In the genomic region with DNA sequence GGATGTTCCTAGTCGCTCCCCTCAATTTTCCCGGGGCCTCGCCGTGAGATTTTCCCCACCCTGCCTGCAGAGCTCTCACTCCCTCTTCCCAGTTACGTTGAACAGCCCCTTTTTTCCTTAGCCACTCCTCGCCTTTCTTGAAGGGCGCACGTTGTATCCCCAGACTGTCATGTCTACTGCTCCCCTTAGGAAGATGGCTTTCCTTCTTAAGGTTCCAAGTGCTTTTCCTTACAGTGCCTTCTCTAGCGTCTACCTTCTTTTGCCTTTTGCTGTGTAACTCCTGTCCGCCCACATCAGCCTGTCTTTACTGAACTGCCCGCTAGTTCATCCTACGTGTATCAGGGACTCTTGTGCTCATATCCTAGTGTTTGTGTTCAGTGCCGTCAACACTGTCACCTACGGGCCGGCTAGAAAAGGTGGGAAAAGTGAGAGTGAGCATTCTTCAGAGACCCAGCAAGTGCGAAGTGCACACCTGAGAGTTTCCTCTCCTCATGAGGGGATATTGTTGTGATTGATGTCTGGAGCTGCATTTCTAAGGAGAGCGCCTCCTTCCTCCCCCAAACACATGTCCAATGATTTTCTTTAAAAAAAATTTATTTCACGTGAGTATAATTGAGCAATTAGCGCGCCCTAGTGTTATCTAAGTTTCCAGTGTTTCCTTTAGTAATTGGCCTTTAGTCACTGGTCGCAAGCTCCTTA, we compare ENCODE assay signal across 8 cellular contexts. TPM values are rescaled to one million over a fixed set of nuclear protein-coding genes. Genes with fewer than 3 reads are reported as not detected.
A peak's percentile ranks its signal among the peaks of the same experiment; 100 is the strongest.
DNase-seq lines count a peak whose midpoint lies in the region; ATAC-seq, FAIRE-seq and TF ChIP-seq lines count a peak whose summit lies in the region.

No MANE protein-coding gene starts in this region.

- no peaks in the 10 kb centered on the region for H3K9me3 ChIP-seq in astrocyte (ENCODE audit: insufficient read depth, low read depth, low read length)

- H3K27me3 Mint-ChIP-seq in astrocyte (ENCODE audit: low read depth, unreplicated experiment): no peaks in the 10 kb centered on the region

- DNase-seq in Daoy (ENCODE audit: low read depth) (peak; percentile 51), HTR-8/SVneo (ENCODE audit: insufficient read length, low spot score) (peak; percentile 38), RWPE1 (ENCODE audit: low spot score) (peak; percentile 68), astrocyte (ENCODE audit: low read depth) (peak; percentile 44), hepatic stellate cell (ENCODE audit: low spot score) (peak; percentile 54), sciatic nerve (ENCODE audit: low spot score) (no peak), hippocampal formation (lab: John Stamatoyannopoulos, UW) (no peak)

- no peaks in the 10 kb centered on the region for H3K27me3 ChIP-seq in astrocyte (ENCODE audit: insufficient read depth, low read length)

- H3K36me3 ChIP-seq in astrocyte (ENCODE audit: insufficient read depth, low read length): peaks cover 12% of the 10 kb centered on the region

- peaks cover 47% of the 10 kb centered on the region for H3K79me2 ChIP-seq in astrocyte (ENCODE audit: insufficient read depth, low read length)

- TF ChIP-seq CTCF in RWPE1 (conservative IDR thresholded peaks at IDR 0.05; ENCODE audit: low read depth) (peak; percentile 65), astrocyte (IDR thresholded peaks at IDR 0.05; ENCODE audit: insufficient read depth, low read depth, low read length) (no peak)

- H2AFZ ChIP-seq in astrocyte (ENCODE audit: low read depth, low read length): peak overlapping the region; percentile 95

- peak; percentile 3 for ATAC-seq in sciatic nerve
- ATAC-seq in GM21528 (IDR thresholded peaks at IDR 0.05; ENCODE audit: low FRiP score, unreplicated experiment): no peak

- H3K27ac ChIP-seq in RWPE1: peak overlapping the region; percentile 88
- H3K27ac ChIP-seq in astrocyte (ENCODE audit: low read depth, low read length): peak overlapping the region; percentile 80

- H3K4me1 ChIP-seq in astrocyte (ENCODE audit: insufficient read depth, low read length): peaks cover 16% of the 10 kb centered on the region

- intact Hi-C loops in sciatic nerve (cut with DNase I): no loop called here

- H3K4me2 ChIP-seq in astrocyte (ENCODE audit: low read length): peak overlapping the region; percentile 100

- H3K9me3 Mint-ChIP-seq in astrocyte (ENCODE audit: unreplicated experiment): no peaks in the 10 kb centered on the region

- peaks cover 23% of the 10 kb centered on the region for H4K20me1 ChIP-seq in astrocyte (ENCODE audit: insufficient read depth, low read length)

- H3K9ac ChIP-seq in astrocyte (ENCODE audit: low read length): peak overlapping the region; percentile 95

- FAIRE-seq in HTR-8/SVneo (lab: Jason Lieb, UNC) (no peak), astrocyte (lab: Jason Lieb, UNC) (no peak)

- peak overlapping the region; percentile 99 for H3K4me3 Mint-ChIP-seq in astrocyte (ENCODE audit: unreplicated experiment)

- peak overlapping the region; percentile 97 for H3K27ac Mint-ChIP-seq in astrocyte (ENCODE audit: unreplicated experiment)

- POLR2A ChIA-PET in RWPE1 (lab: Yijun Ruan, JAX; ENCODE audit: low non-redundant PET): interaction anchor here (0.7 kb wide), 1 partner anchor 513 kb away, joined by 3 read pairs; a partner anchor contains a TSS

- H3K4me1 Mint-ChIP-seq in astrocyte (ENCODE audit: low read depth, unreplicated experiment): peaks cover 7% of the 10 kb centered on the region

- H3K36me3 Mint-ChIP-seq in astrocyte (ENCODE audit: low read depth, unreplicated experiment): peaks cover 4% of the 10 kb centered on the region

- peak overlapping the region; percentile 83 for H3K4me3 ChIP-seq in astrocyte (ENCODE audit: insufficient read depth, low read depth, low read length)

- CTCF ChIA-PET in RWPE1 (lab: Yijun Ruan, JAX): interaction anchor here (0.5 to 1.4 kb wide), 8 partner anchors 19 to 391 kb away, joined by 3 to 5 read pairs (median 4); a partner anchor contains a TSS

RNA-seq across cellular contexts. Expression of a gene that starts 0.8 kb away (rescaled TPM):
- total RNA-seq in Daoy (2014; rRNA removed; shearing (Covaris generic)): 24.7 and 32.3 TPM in 2 replicates
- total RNA-seq in astrocyte (25.7 and 27.7 TPM in 2 replicates), sciatic nerve (37.8 TPM)

RNA-seq across cellular contexts. Expression of a gene that starts 19.5 kb away (rescaled TPM):
- total RNA-seq in Daoy (2014; rRNA removed; shearing (Covaris generic)): 35.1 and 69.1 TPM in 2 replicates
- total RNA-seq in astrocyte (43.6 and 46.2 TPM in 2 replicates), sciatic nerve (47.2 TPM)

Comparison
In these comparisons a context has a peak if more than half of its experiments do, and no peak if none do; other contexts are left out.
1. DNase-seq: peak in Daoy (single experiment), HTR-8/SVneo (single experiment), RWPE1 (single experiment), astrocyte (single experiment) and hepatic stellate cell (single experiment); none in sciatic nerve (single experiment) and hippocampal formation (0 of 2).